In genomic region chr22:28882545-28882877, GRCh38 we compare ENCODE assay signal across 8 cellular contexts. TPM values are rescaled to one million over a fixed set of nuclear protein-coding genes. Genes with fewer than 3 reads are reported as not detected.
A peak's percentile ranks its signal among the peaks of the same experiment; 100 is the strongest.
DNase-seq lines count a peak whose midpoint lies in the region; ATAC-seq and TF ChIP-seq lines count a peak whose summit lies in the region.

No MANE protein-coding gene starts in this region.

- peaks cover 26% of the 10 kb centered on the region for H3K27me3 Mint-ChIP-seq in activated CD4-positive, alpha-beta T cell treated with anti-CD3 and anti-CD28 coated beads for 36 hours
- peaks cover 30% of the 10 kb centered on the region for H3K27me3 Mint-ChIP-seq in progenitor cell of endocrine pancreas

- CTCF ChIA-PET in activated CD4-positive, alpha-beta T cell treated with anti-CD3 and anti-CD28 coated beads for 36 hours (lab: Charles Lee), result interaction anchor here (0.6 kb wide), 2 partner anchors 35 to 53 kb away, joined by 3 to 4 read pairs; no protein-coding TSS in a partner anchor

- H3K4me3 ChIP-seq in foreskin fibroblast (ENCODE audit: low read depth in 1 of 2, low read length in 2 of 2), result peak overlapping the region; percentile 54 to 66

- H3K27ac Mint-ChIP-seq in activated CD4-positive, alpha-beta T cell treated with anti-CD3 and anti-CD28 coated beads for 36 hours, result peak overlapping the region; percentile 83
- peak overlapping the region; percentile 80 for H3K27ac Mint-ChIP-seq in progenitor cell of endocrine pancreas

- intact Hi-C loops in activated CD4-positive, alpha-beta T cell treated with anti-CD3 and anti-CD28 coated beads for 36 hours (cut with DNase I, micrococcal nuclease), result loop anchor here (5.0 to 10.0 kb wide), 4 partner anchors 75 to 722 kb away; partner anchors contain the start of genes AP1B1 (in 1 of the 2), EWSR1 (in 1 of the 2), NF2 (in 1 of the 2) and RHBDD3 (in 1 of the 2)

- TF ChIP-seq CTCF in VCaP (conservative IDR thresholded peaks at IDR 0.05) (no peak), foreskin fibroblast (IDR thresholded peaks at IDR 0.05; ENCODE audit: low read depth, low read length) (no peak), progenitor cell of endocrine pancreas (IDR thresholded peaks at IDR 0.05; ENCODE audit: unreplicated experiment) (no peak)

- H3K36me3 Mint-ChIP-seq in activated CD4-positive, alpha-beta T cell treated with anti-CD3 and anti-CD28 coated beads for 36 hours (ENCODE audit: low read depth), result no peaks in the 10 kb centered on the region
- H3K36me3 Mint-ChIP-seq in progenitor cell of endocrine pancreas (ENCODE audit: insufficient read depth), result no peaks in the 10 kb centered on the region

- H3K27ac ChIP-seq in VCaP, result peak overlapping the region; percentile 76

- peak; percentile 2 for ATAC-seq in activated CD4-positive, alpha-beta T cell treated with anti-CD3 and anti-CD28 coated beads for 36 hours
- ATAC-seq in HG03571 (IDR thresholded peaks at IDR 0.05; ENCODE audit: unreplicated experiment), result no peak
- ATAC-seq in HG03097 (IDR thresholded peaks at IDR 0.05; ENCODE audit: low FRiP score, unreplicated experiment), result no peak

- H3K4me1 Mint-ChIP-seq in activated CD4-positive, alpha-beta T cell treated with anti-CD3 and anti-CD28 coated beads for 36 hours, result peaks cover 18% of the 10 kb centered on the region
- H3K4me1 Mint-ChIP-seq in progenitor cell of endocrine pancreas (ENCODE audit: low read depth), result peaks cover 28% of the 10 kb centered on the region

- peak; percentile 42 for DNase-seq in activated CD4-positive, alpha-beta T cell treated with anti-CD3 and anti-CD28 coated beads for 36 hours
- no peak for DNase-seq in activated CD4-positive, alpha-beta T cell treated with anti-CD3 and anti-CD28 coated beads, Interleukin-2, amount 50 U/mL, for 1 hour
- DNase-seq in foreskin fibroblast (peak in 1 of 2 donors; percentile 55), progenitor cell of endocrine pancreas (ENCODE audit: low spot score, unreplicated experiment) (no peak), DMS153 treated with DMSO at 0.1 percent for 48 hours (lab: John Stamatoyannopoulos, UW; ENCODE audit: unreplicated experiment) (no peak)

- H3K4me3 Mint-ChIP-seq in activated CD4-positive, alpha-beta T cell treated with anti-CD3 and anti-CD28 coated beads for 36 hours, result peak overlapping the region; percentile 75
- H3K4me3 Mint-ChIP-seq in progenitor cell of endocrine pancreas (ENCODE audit: low read depth), result peak overlapping the region; percentile 82

- no peaks in the 10 kb centered on the region for H3K9me3 Mint-ChIP-seq in activated CD4-positive, alpha-beta T cell treated with anti-CD3 and anti-CD28 coated beads for 36 hours (ENCODE audit: low read depth)
- no peaks in the 10 kb centered on the region for H3K9me3 Mint-ChIP-seq in progenitor cell of endocrine pancreas (ENCODE audit: low read depth)

- POLR2A ChIA-PET in activated CD4-positive, alpha-beta T cell treated with anti-CD3 and anti-CD28 coated beads for 36 hours (lab: Charles Lee), result interaction anchor here (1.0 kb wide), 1 partner anchor 25 kb away, joined by 3 read pairs; no protein-coding TSS in a partner anchor

RNA-seq across cellular contexts. Expression of gene ZNRF3, which starts 0.9 kb away (rescaled TPM):
- 1 to 10 TPM; 2.3 TPM for total RNA-seq in activated CD4-positive, alpha-beta T cell treated with anti-CD3 and anti-CD28 coated beads for 36 hours
- total RNA-seq in progenitor cell of endocrine pancreas, result 7.5 and 9.5 TPM in 2 replicates
